1 cellular context compared by ENCODE assay signal in genomic region chr7:2249744-2250323, GRCh38.
TF ChIP-seq lines count a peak whose summit lies in the region.

No MANE protein-coding gene starts in this region.

TF ChIP-seq in GM12878, 131 proteins besides CTCF, POLR2A, EP300 and RAD21 (continued from another document):
- no peak for TF ChIP-seq USF1 (IDR thresholded peaks at IDR 0.05; ENCODE audit: borderline replicate concordance, extremely low read length, insufficient read depth, low read depth, low read length)
- TF ChIP-seq NFYA (IDR thresholded peaks at IDR 0.05; ENCODE audit: borderline replicate concordance, low read depth, low read length) = no peak
- no peak for TF ChIP-seq HDGF (IDR thresholded peaks at IDR 0.05)
- TF ChIP-seq MTA3 (IDR thresholded peaks at IDR 0.05; ENCODE audit: borderline replicate concordance, low read length) = no peak
- TF ChIP-seq TCF12 (IDR thresholded peaks at IDR 0.05; ENCODE audit: low read depth, low read length) = no peak
- TF ChIP-seq NFIC (IDR thresholded peaks at IDR 0.05; ENCODE audit: low read depth, low read length) = no peak
- no peak for TF ChIP-seq JUND (IDR thresholded peaks at IDR 0.05; ENCODE audit: low read depth, low read length)
- TF ChIP-seq DPF2 (IDR thresholded peaks at IDR 0.05) = no peak
- no peak for TF ChIP-seq BCL11A (IDR thresholded peaks at IDR 0.05; ENCODE audit: low read depth, low read length)
- no peak for TF ChIP-seq STAT3 (IDR thresholded peaks at IDR 0.05; ENCODE audit: low read depth, low read length)
- no peak for TF ChIP-seq ATF7 (IDR thresholded peaks at IDR 0.05; ENCODE audit: low read depth)
- TF ChIP-seq SMARCA5 (IDR thresholded peaks at IDR 0.05) = no peak
